In genomic region chr20:51318058-51318960, GRCh38 we compare ENCODE assay signal across 8 cellular contexts.
DNase-seq lines count a peak whose midpoint lies in the region; TF ChIP-seq lines count a peak whose summit lies in the region.

No MANE protein-coding gene starts in this region.

- WGBS in SK-N-SH (ENCODE audit: low lambda C conversion rate): 82% methylated on average over 19 of the region's 27 CpGs

- H4K20me1 ChIP-seq in SK-N-SH (ENCODE audit: insufficient read depth): no peaks in the 10 kb centered on the region

- TF ChIP-seq CTCF in 22Rv1 (IDR thresholded peaks at IDR 0.05): peak; percentile 69
- peak; percentile 18 for TF ChIP-seq CTCF in GM20000 (IDR thresholded peaks at IDR 0.05; ENCODE audit: extremely low read depth, missing control alignments)
- TF ChIP-seq CTCF in SK-N-SH (IDR thresholded peaks at IDR 0.05): peak; percentile 60

- no peaks in the 10 kb centered on the region for H3K36me3 Mint-ChIP-seq in activated naive CD4-positive, alpha-beta T cell treated with anti-CD3 and anti-CD28 coated beads, Interleukin-2, amount 10 ng/mL, durations not matched to agents 7 days and 5 days

- no peaks in the 10 kb centered on the region for H3K9me3 ChIP-seq in SK-N-SH
- H3K9me3 ChIP-seq in MG63: no peaks in the 10 kb centered on the region

- H3K79me2 ChIP-seq in SK-N-SH (ENCODE audit: insufficient read depth): no peaks in the 10 kb centered on the region

- H3K27ac Mint-ChIP-seq in activated naive CD4-positive, alpha-beta T cell treated with anti-CD3 and anti-CD28 coated beads, Interleukin-2, amount 10 ng/mL, durations not matched to agents 7 days and 5 days: no peak overlapping the region

- CTCF ChIA-PET in SK-N-SH (lab: Yijun Ruan, JAX): interaction anchor here (0.6 to 7.4 kb wide), 25 partner anchors 8 to 690 kb away, joined by 3 to 169 read pairs (median 4); no protein-coding TSS in a partner anchor
- CTCF ChIA-PET in activated naive CD4-positive, alpha-beta T cell treated with anti-CD3 and anti-CD28 coated beads, Interleukin-2, amount 10 ng/mL, durations not matched to agents 7 days and 5 days (lab: Charles Lee): interaction anchor here (0.9 to 1.9 kb wide), 6 partner anchors 9 to 337 kb away, joined by 3 to 10 read pairs (median 4); no protein-coding TSS in a partner anchor

- DNase-seq in GM20000 (ENCODE audit: low spot score): no peak
- DNase-seq in SK-N-SH: peak; percentile 78
- DNase-seq in activated naive CD4-positive, alpha-beta T cell treated with anti-CD3 and anti-CD28 coated beads, Interleukin-2, amount 10 ng/mL, durations not matched to agents 7 days and 5 days: peak; percentile 54
- peak; percentile 89 for DNase-seq in iPS-NIHi7 (ENCODE audit: extremely low spot score)
- DNase-seq in stimulated activated CD8-positive, alpha-beta memory T cell treated with anti-CD3 and anti-CD28 coated beads, Interleukin-12 subunit alpha, Interleukin-12 subunit beta, amount 100 ng/mL, for 1 hour (ENCODE audit: low read depth): peak; percentile 15
- no peak for DNase-seq in MG63
- no peak for DNase-seq in NCI-H446 treated with DMSO at 0.1 percent for 48 hours (lab: John Stamatoyannopoulos, UW)

- no peaks in the 10 kb centered on the region for H3F3A ChIP-seq in SK-N-SH (replicated peaks; ENCODE audit: insufficient read depth)

- no peak for TF ChIP-seq EP300 in SK-N-SH (IDR thresholded peaks at IDR 0.05; ENCODE audit: borderline replicate concordance in 1 of 2, low read depth in 1 of 2, low read length in 1 of 2)

- H3K9me3 Mint-ChIP-seq in activated naive CD4-positive, alpha-beta T cell treated with anti-CD3 and anti-CD28 coated beads, Interleukin-2, amount 10 ng/mL, durations not matched to agents 7 days and 5 days: no peaks in the 10 kb centered on the region

- H3K4me3 ChIP-seq in SK-N-SH (ENCODE audit: low read depth in 2 of 2, low read length in 1 of 2) (no peak overlapping the region; a peak in 1 of 4 replicates), MG63 (no peak overlapping the region)

- TF ChIP-seq RAD21 in SK-N-SH (IDR thresholded peaks at IDR 0.05; ENCODE audit: low read length): peak; percentile 53

- H3K9me2 ChIP-seq in SK-N-SH: no peaks in the 10 kb centered on the region

- no peak overlapping the region for H3K9ac ChIP-seq in SK-N-SH

- H3K4me2 ChIP-seq in SK-N-SH: no peak overlapping the region

- peaks cover 9% of the 10 kb centered on the region for H3K27me3 Mint-ChIP-seq in activated naive CD4-positive, alpha-beta T cell treated with anti-CD3 and anti-CD28 coated beads, Interleukin-2, amount 10 ng/mL, durations not matched to agents 7 days and 5 days

- no peak overlapping the region for H2AFZ ChIP-seq in SK-N-SH (ENCODE audit: low read depth)

- no peaks in the 10 kb centered on the region for H3K4me1 Mint-ChIP-seq in activated naive CD4-positive, alpha-beta T cell treated with anti-CD3 and anti-CD28 coated beads, Interleukin-2, amount 10 ng/mL, durations not matched to agents 7 days and 5 days

- H3K4me1 ChIP-seq in SK-N-SH (ENCODE audit: control insufficient read depth in 1 of 2, insufficient read depth in 2 of 2, low read depth in 1 of 2, low read length in 1 of 2): no peaks in the 10 kb centered on the region; a peak in 1 of 4 replicates

- H3K27ac ChIP-seq in 22Rv1 (no peak overlapping the region), SK-N-SH (ENCODE audit: low read depth in 2 of 2, low read length in 1 of 2) (no peak overlapping the region)

- no peak overlapping the region for H3K4me3 Mint-ChIP-seq in activated naive CD4-positive, alpha-beta T cell treated with anti-CD3 and anti-CD28 coated beads, Interleukin-2, amount 10 ng/mL, durations not matched to agents 7 days and 5 days

- POLR2A ChIA-PET in SK-N-SH (lab: Yijun Ruan, JAX): no interaction called here

- H3K36me3 ChIP-seq in SK-N-SH (replicated peaks in 1 of 2; ENCODE audit: control insufficient read depth in 1 of 2, insufficient read depth in 2 of 2, low read length in 1 of 2): no peaks in the 10 kb centered on the region
- H3K36me3 ChIP-seq in MG63: no peaks in the 10 kb centered on the region

- H3K27me3 ChIP-seq in SK-N-SH (ENCODE audit: insufficient read depth) (no peaks in the 10 kb centered on the region), MG63 (no peaks in the 10 kb centered on the region)

TF ChIP-seq in SK-N-SH, 30 proteins besides CTCF, POLR2A, EP300 and RAD21:
- TF ChIP-seq RFX5 (IDR thresholded peaks at IDR 0.05; ENCODE audit: low read length): no peak
- TF ChIP-seq SMC3 (IDR thresholded peaks at IDR 0.05; ENCODE audit: low read depth, low read length): peak; percentile 53
- TF ChIP-seq NRF1 (IDR thresholded peaks at IDR 0.05; ENCODE audit: low read depth, low read length): no peak
- TF ChIP-seq PBX3 (IDR thresholded peaks at IDR 0.05): no peak
- no peak for TF ChIP-seq TEAD4 (IDR thresholded peaks at IDR 0.05; ENCODE audit: borderline replicate concordance, insufficient read depth)

Comparison
In these comparisons a context has a peak if more than half of its experiments do, and no peak if none do; other contexts are left out.
1. CTCF ChIP-seq: peak in every context shown above with its lines; median percentile 69 in 22Rv1; 60 in SK-N-SH; 18 in GM20000.
2. DNase-seq: peak in SK-N-SH (single experiment), activated naive CD4-positive, alpha-beta T cell treated with anti-CD3 and anti-CD28 coated beads, Interleukin-2, amount 10 ng/mL, durations not matched to agents 7 days and 5 days (single experiment), iPS-NIHi7 (single experiment) and stimulated activated CD8-positive, alpha-beta memory T cell treated with anti-CD3 and anti-CD28 coated beads, Interleukin-12 subunit alpha, Interleukin-12 subunit beta, amount 100 ng/mL, for 1 hour (single experiment); none in GM20000 (single experiment), MG63 (single experiment) and NCI-H446 treated with DMSO at 0.1 percent for 48 hours (single experiment).